ENCODE assay signal across 9 cellular contexts in genomic region chr13:40672310-40673060, GRCh38. TPM values are rescaled to one million over a fixed set of nuclear protein-coding genes. Genes with fewer than 3 reads are reported as not detected.
DNase-seq lines count a peak whose midpoint lies in the region; ATAC-seq and TF ChIP-seq lines count a peak whose summit lies in the region.
"Had no signal": no experiment of that assay in that cellular context is flagged by ENCODE, and none has a peak within 500 bp of the region (broad histone marks: within the 10 kb centered on the region; RNA-seq: fewer than 3 reads in every experiment).

No MANE protein-coding gene starts in this region.

- H3K27ac Mint-ChIP-seq in activated CD4-positive, alpha-beta T cell treated with anti-CD3 and anti-CD28 coated beads for 36 hours, result no peak overlapping the region
- H3K27ac Mint-ChIP-seq: B cell had no signal

- H3K27me3 ChIP-seq in skeletal muscle satellite cell (ENCODE audit: control insufficient read depth, insufficient read depth, low read length), result no peaks in the 10 kb centered on the region

- ATAC-seq in activated CD4-positive, alpha-beta T cell treated with anti-CD3 and anti-CD28 coated beads for 36 hours, result peak; percentile 79
- ATAC-seq in GM18870 (IDR thresholded peaks at IDR 0.05; ENCODE audit: unreplicated experiment), result no peak
- no peak for ATAC-seq in GM21390 (IDR thresholded peaks at IDR 0.05; ENCODE audit: unreplicated experiment)

- peaks cover 26% of the 10 kb centered on the region for H3K4me1 ChIP-seq in skeletal muscle satellite cell (ENCODE audit: control insufficient read depth, insufficient read depth, low read length)

- peak overlapping the region; percentile 6 for H3K9ac ChIP-seq in skeletal muscle satellite cell (ENCODE audit: low read depth, low read length)

- H3K27me3 Mint-ChIP-seq in activated CD4-positive, alpha-beta T cell treated with anti-CD3 and anti-CD28 coated beads for 36 hours, result no peaks in the 10 kb centered on the region
- H3K27me3 Mint-ChIP-seq: B cell had no signal

- no peak for TF ChIP-seq CTCF in choroid plexus epithelial cell (conservative IDR thresholded peaks at IDR 0.05; ENCODE audit: low read depth, low read length)

- CTCF ChIA-PET in activated CD4-positive, alpha-beta T cell treated with anti-CD3 and anti-CD28 coated beads for 36 hours (lab: Charles Lee), result interaction anchor here (0.7 to 2.0 kb wide), 8 partner anchors 10 to 604 kb away, joined by 3 to 9 read pairs (median 3); no protein-coding TSS in a partner anchor

- peak; percentile 35 for DNase-seq in activated CD4-positive, alpha-beta T cell treated with anti-CD3 and anti-CD28 coated beads for 36 hours
- DNase-seq in activated CD4-positive, alpha-beta T cell treated with anti-CD3 and anti-CD28 coated beads for 4 hours, result no peak
- DNase-seq in NCI-H446 treated with DMSO at 0.1 percent for 48 hours (lab: John Stamatoyannopoulos, UW) (peak; percentile 56), choroid plexus epithelial cell (ENCODE audit: low read depth) (peak; percentile 88)
- DNase-seq in stimulated activated naive CD4-positive, alpha-beta T cell (lab: John Stamatoyannopoulos, UW), result no peak

- no peak overlapping the region for H3K4me3 Mint-ChIP-seq in activated CD4-positive, alpha-beta T cell treated with anti-CD3 and anti-CD28 coated beads for 36 hours
- H3K4me3 Mint-ChIP-seq: B cell had no signal

- intact Hi-C loops in activated CD4-positive, alpha-beta T cell treated with anti-CD3 and anti-CD28 coated beads for 36 hours (cut with DNase I, micrococcal nuclease), result no loop called here

- no peaks in the 10 kb centered on the region for H3K9me3 Mint-ChIP-seq in activated CD4-positive, alpha-beta T cell treated with anti-CD3 and anti-CD28 coated beads for 36 hours (ENCODE audit: low read depth)

- H3K4me3 ChIP-seq in choroid plexus epithelial cell (ENCODE audit: low read depth, low read length) (no peak overlapping the region), skeletal muscle satellite cell (ENCODE audit: low read length) (no peak overlapping the region)

- no peaks in the 10 kb centered on the region for H3K36me3 ChIP-seq in skeletal muscle satellite cell (ENCODE audit: insufficient read depth, low read length)

- no peaks in the 10 kb centered on the region for H3K36me3 Mint-ChIP-seq in activated CD4-positive, alpha-beta T cell treated with anti-CD3 and anti-CD28 coated beads for 36 hours (ENCODE audit: low read depth)

- peaks cover 40% of the 10 kb centered on the region for H3K4me1 Mint-ChIP-seq in activated CD4-positive, alpha-beta T cell treated with anti-CD3 and anti-CD28 coated beads for 36 hours

- POLR2A ChIA-PET in activated CD4-positive, alpha-beta T cell treated with anti-CD3 and anti-CD28 coated beads for 36 hours (lab: Charles Lee), result no interaction called here

- H3K9me3 ChIP-seq in skeletal muscle satellite cell (replicated peaks; ENCODE audit: low read length), result no peaks in the 10 kb centered on the region

- peak overlapping the region; percentile 32 for H3K4me2 ChIP-seq in skeletal muscle satellite cell (ENCODE audit: low read length)

RNA-seq across cellular contexts. Expression of gene FOXO1, which starts 6.0 kb away (rescaled TPM):
- total RNA-seq in activated CD4-positive, alpha-beta T cell treated with anti-CD3 and anti-CD28 coated beads for 36 hours, result 10 to 100 TPM; 37.5 to 42.5 TPM
- 7.2 and 11.2 TPM in 2 replicates for total RNA-seq in skeletal muscle satellite cell (2012; rRNA removed)

Comparison
In these comparisons a context has a peak if more than half of its experiments do, and no peak if none do; other contexts are left out.
1. DNase-seq: peak in activated CD4-positive, alpha-beta T cell treated with anti-CD3 and anti-CD28 coated beads for 36 hours (single experiment), NCI-H446 treated with DMSO at 0.1 percent for 48 hours (single experiment) and choroid plexus epithelial cell (single experiment); none in activated CD4-positive, alpha-beta T cell treated with anti-CD3 and anti-CD28 coated beads for 4 hours (0 of 2) and stimulated activated naive CD4-positive, alpha-beta T cell (0 of 6).